Comparison of ENCODE assay signal across 18 cellular contexts in the genomic region with DNA sequence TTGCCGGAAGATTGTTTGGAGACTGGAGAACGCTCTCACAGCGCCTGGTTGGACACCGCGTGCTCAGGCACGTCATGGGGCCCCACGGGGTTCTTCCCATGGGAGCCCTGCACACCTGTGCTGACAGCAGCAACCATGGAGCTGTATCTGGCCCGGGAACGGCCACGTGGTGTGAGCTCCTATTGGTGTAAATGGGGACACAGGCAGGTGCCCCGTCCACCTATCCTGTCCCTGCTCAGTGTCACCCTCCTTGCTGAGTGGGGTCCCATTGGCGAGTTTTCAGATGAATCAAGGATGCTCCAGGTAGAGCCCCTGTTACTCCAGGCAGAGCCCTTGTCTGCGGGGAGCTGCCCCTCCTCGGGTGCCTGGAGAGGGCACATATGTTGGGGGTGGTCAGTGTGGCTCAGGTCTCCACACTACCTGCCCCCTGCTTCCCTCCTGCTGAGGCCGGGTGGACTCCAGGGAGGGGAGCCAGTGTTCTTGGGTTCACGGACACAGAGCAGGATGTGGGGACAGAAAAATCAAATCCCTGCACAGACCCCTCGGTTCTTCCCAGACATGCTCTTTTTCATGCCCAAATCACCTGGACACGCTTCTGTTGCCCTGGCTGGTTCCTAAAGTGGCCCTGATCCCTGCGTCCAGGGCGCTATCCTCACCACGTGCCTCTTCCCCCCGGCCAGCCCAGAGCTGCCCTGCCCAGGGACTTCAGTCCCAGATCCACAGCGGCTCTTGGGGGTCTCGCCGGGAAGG.
"Had no signal": no experiment of that assay in that cellular context is flagged by ENCODE, and none has a peak within 500 bp of the region (broad histone marks: within the 10 kb centered on the region; RNA-seq: fewer than 3 reads in every experiment).

No MANE protein-coding gene starts in this region.

- H3K27me3 ChIP-seq: body of pancreas had no signal

- H3K4me3 Mint-ChIP-seq: immature natural killer cell; naive thymus-derived CD8-positive, alpha-beta T cell had no signal

- H3K4me1 ChIP-seq: body of pancreas, prostate gland, sigmoid colon, transverse colon had no signal

- H3K27ac ChIP-seq: body of pancreas, prostate gland, sigmoid colon, transverse colon had no signal

- H3K4me1 Mint-ChIP-seq: immature natural killer cell; naive thymus-derived CD8-positive, alpha-beta T cell had no signal

- H3K36me3 Mint-ChIP-seq: immature natural killer cell; naive thymus-derived CD8-positive, alpha-beta T cell had no signal

- H3K4me3 ChIP-seq: body of pancreas, mucosa of descending colon, prostate gland, sigmoid colon, transverse colon had no signal

- DNase-seq: activated CD4-positive, alpha-beta T cell treated with anti-CD3 and anti-CD28 coated beads for 1 hour; activated CD4-positive, alpha-beta T cell treated with anti-CD3 and anti-CD28 coated beads, Interleukin-2, amount 50 U/mL, for 48 hours; activated CD8-positive, alpha-beta memory T cell treated with anti-CD3 and anti-CD28 coated beads, Interleukin-2, amount 50 U/mL, for 4 hours; activated naive CD4-positive, alpha-beta T cell treated with anti-CD3 and anti-CD28 coated beads, Interleukin-2, amount 50 U/mL, for 16 hours; body of pancreas; immature natural killer cell; left colon; mammary epithelial cell; mucosa of descending colon; nucleus accumbens; stimulated activated CD4-positive, alpha-beta T cell treated with anti-CD3 and anti-CD28 coated beads, Interleukin-12 subunit alpha, Interleukin-12 subunit beta, amount 100 ng/mL, for 4 hours; stimulated activated naive CD4-positive, alpha-beta T cell; substantia nigra; SW 1271; transverse colon had no signal

- H3K27ac Mint-ChIP-seq: immature natural killer cell; naive thymus-derived CD8-positive, alpha-beta T cell had no signal

- H3K9me3 ChIP-seq: body of pancreas, mucosa of descending colon, prostate gland, sigmoid colon, transverse colon had no signal

- H3K9me3 Mint-ChIP-seq: immature natural killer cell; naive thymus-derived CD8-positive, alpha-beta T cell had no signal

- H3K36me3 ChIP-seq: prostate gland, sigmoid colon, transverse colon had no signal
